ENCODE assay signal across 9 cellular contexts in the genomic region with DNA sequence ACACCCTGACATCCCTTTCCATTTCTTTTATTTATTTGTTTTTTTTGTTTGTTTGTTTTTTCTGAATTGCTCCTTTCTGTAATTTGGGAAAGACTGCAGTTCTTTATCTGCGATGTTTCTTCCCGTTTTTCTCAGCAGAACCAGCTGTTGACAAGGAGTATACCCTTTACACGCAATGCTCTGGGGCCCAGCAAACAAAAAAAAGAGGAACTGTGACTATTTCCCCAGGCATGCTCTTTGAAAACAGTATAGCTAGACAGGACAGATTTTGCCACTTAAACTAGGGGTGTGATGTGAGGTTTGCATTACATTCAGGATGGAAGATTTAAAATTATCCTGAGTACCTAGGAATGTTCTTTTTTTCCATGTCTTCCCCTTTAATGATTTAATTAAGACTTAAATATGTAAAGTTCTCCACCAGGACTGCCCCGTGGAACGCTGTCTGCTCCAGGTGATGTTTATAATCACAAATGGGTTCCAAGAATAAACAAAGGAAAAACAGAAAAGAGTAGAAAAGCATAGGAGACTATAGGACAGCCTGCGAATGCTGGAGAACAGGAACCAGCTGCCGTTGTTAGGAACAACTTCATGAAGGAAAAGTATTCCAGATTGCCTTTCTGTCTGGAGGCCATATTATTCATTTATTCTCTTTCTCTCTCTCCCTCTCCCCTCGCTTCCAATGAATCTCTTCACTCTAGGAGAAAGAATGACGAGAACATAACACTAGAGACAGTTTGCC. TPM values are rescaled to one million over a fixed set of nuclear protein-coding genes. Genes with fewer than 3 reads are reported as not detected.
A peak's percentile ranks its signal among the peaks of the same experiment; 100 is the strongest.
DNase-seq lines count a peak whose midpoint lies in the region; ATAC-seq and TF ChIP-seq lines count a peak whose summit lies in the region.
"Had no signal": no experiment of that assay in that cellular context is flagged by ENCODE, and none has a peak within 500 bp of the region (broad histone marks: within the 10 kb centered on the region; RNA-seq: fewer than 3 reads in every experiment).

No MANE protein-coding gene starts in this region.

- H3K4me3 Mint-ChIP-seq in Calu3 (ENCODE audit: low read depth, unreplicated experiment): no peak overlapping the region

- no peaks in the 10 kb centered on the region for H3K27me3 ChIP-seq in SJSA1 (replicated peaks)
- no peaks in the 10 kb centered on the region for H3K27me3 ChIP-seq in right cardiac atrium (ENCODE audit: control insufficient read depth, insufficient read depth)
- H3K27me3 ChIP-seq in ovary: no peaks in the 10 kb centered on the region

- 52% methylated on average over 9 of the region's 9 CpGs for WGBS in right cardiac atrium
- WGBS in ovary, 3 donors: 42 to 46% (median 45%) methylated on average over 9 of the region's 9 CpGs

- TF ChIP-seq POLR2A in ovary (IDR thresholded peaks at IDR 0.05): no peak

- H3K9me3 ChIP-seq in SJSA1 (replicated peaks) (no peaks in the 10 kb centered on the region), right cardiac atrium (ENCODE audit: control insufficient read depth, low read length) (no peaks in the 10 kb centered on the region), ovary (no peaks in the 10 kb centered on the region)

- H3K9me3 Mint-ChIP-seq in Calu3 (ENCODE audit: low read depth, unreplicated experiment): no peaks in the 10 kb centered on the region

- no peak overlapping the region for H3K4me3 ChIP-seq in SJSA1
- H3K4me3 ChIP-seq in right cardiac atrium (ENCODE audit: low read length): no peak overlapping the region
- no peak overlapping the region for H3K4me3 ChIP-seq in ovary
- H3K4me3 ChIP-seq: K562 had no signal

- TF ChIP-seq CTCF in Calu3 (IDR thresholded peaks at IDR 0.05; ENCODE audit: unreplicated experiment) (no peak), ovary (IDR thresholded peaks at IDR 0.05) (no peak)

- H3K36me3 ChIP-seq in SJSA1 (peaks cover 76% of the 10 kb centered on the region), ovary (no peaks in the 10 kb centered on the region)

- H3K27me3 Mint-ChIP-seq in Calu3 (ENCODE audit: unreplicated experiment): no peaks in the 10 kb centered on the region

- BruUV-seq in Calu3 (replicated peaks; lab: Mats Ljungman, UMichigan): no TSS peak

- DNase-seq in SJSA1 (ENCODE audit: low read depth in 1 of 2, low spot score in 2 of 2) (peak; percentile 59 to 74), right cardiac atrium (no peak), Calu3 (no peak), ovary (no peak), posterior cingulate gyrus (no peak), NCI-H2171 (lab: John Stamatoyannopoulos, UW) (no peak)

- H3K4me1 Mint-ChIP-seq in Calu3 (ENCODE audit: low read depth, unreplicated experiment): peaks cover 10% of the 10 kb centered on the region

- ATAC-seq in GM18511 (IDR thresholded peaks at IDR 0.05; ENCODE audit: unreplicated experiment) (peak; percentile 80), HG02642 (IDR thresholded peaks at IDR 0.05; ENCODE audit: poor library complexity, unreplicated experiment) (peak; percentile 58), right cardiac atrium (peak; percentile 23 to 50)
- ATAC-seq: K562 had no signal

- intact Hi-C loops in right cardiac atrium (cut with DNase I): no loop called here
- intact Hi-C loops in Calu3 (cut with micrococcal nuclease; ENCODE audit: unreplicated experiment): no loop called here
- intact Hi-C loops in ovary (cut with DNase I): no loop called here
- intact Hi-C loops in posterior cingulate gyrus (cut with DNase I): no loop called here

- H3K36me3 Mint-ChIP-seq in Calu3 (ENCODE audit: insufficient read depth, unreplicated experiment): peaks cover 70% of the 10 kb centered on the region

- CTCF ChIA-PET in Calu3 (lab: Charles Lee): interaction anchor here (0.6 kb wide), 1 partner anchor 191 kb away, joined by 3 read pairs; no protein-coding TSS in a partner anchor

- H3K27ac ChIP-seq in SJSA1 (peak overlapping the region; percentile 90), right cardiac atrium (ENCODE audit: low read length) (no peak overlapping the region), ovary (no peak overlapping the region)

- TF ChIP-seq EP300 in ovary (IDR thresholded peaks at IDR 0.05): no peak

- peaks cover 29% of the 10 kb centered on the region for H3K4me1 ChIP-seq in SJSA1 (replicated peaks)
- H3K4me1 ChIP-seq in right cardiac atrium (ENCODE audit: control insufficient read depth, insufficient read depth, low read length): peaks cover 17% of the 10 kb centered on the region
- H3K4me1 ChIP-seq in ovary (ENCODE audit: insufficient read depth): peaks cover 4% of the 10 kb centered on the region

- no peak overlapping the region for H3K27ac Mint-ChIP-seq in Calu3 (ENCODE audit: unreplicated experiment)

RNA-seq across cellular contexts. Expression of gene TGFBR2, which starts 43.3 kb away (rescaled TPM):
- total RNA-seq in SJSA1 (2014; rRNA removed; shearing (Covaris generic)): 30.6 and 44.6 TPM in 2 replicates
- total RNA-seq in right cardiac atrium (100 to 1,000 TPM; 196 to 255 (median 212) TPM), Calu3 (2022) (103 and 105 TPM in 2 replicates), ovary (10 to 100 TPM; 26.8 to 62.8 (median 53.8) TPM)
- polyA plus RNA-seq in right cardiac atrium (77.7 TPM), ovary (100 to 1,000 TPM in 1 of 2 donors, 10 to 100 TPM in 1; 39.4 to 158 TPM)

Comparison
In these comparisons a context has a peak if more than half of its experiments do, and no peak if none do; other contexts are left out.
1. DNase-seq: peak in SJSA1 (2 of 2); none in right cardiac atrium (0 of 3), Calu3 (single experiment), ovary (0 of 5), posterior cingulate gyrus (0 of 10) and NCI-H2171 (single experiment).
2. Peak in every context shown above with its lines, with median percentiles within 50 percentile points of each other: ATAC-seq.